19 cellular contexts compared by ENCODE assay signal in genomic region chr10:89256338-89256737, GRCh38. TPM values are rescaled to one million over a fixed set of nuclear protein-coding genes. Genes with fewer than 3 reads are reported as not detected.
"Had no signal": no experiment of that assay in that cellular context is flagged by ENCODE, and none has a peak within 500 bp of the region (broad histone marks: within the 10 kb centered on the region; RNA-seq: fewer than 3 reads in every experiment).

No MANE protein-coding gene starts in this region.

- H3K4me1 Mint-ChIP-seq: stimulated activated memory B cell treated with anti-CD40 and anti-IgM and Interleukin-4, amounts not matched to agents 10 μg/mL and 1 μg/mL and 100 μg/mL, for 72 hours had no signal

- ATAC-seq: activated CD4-positive, alpha-beta T cell treated with anti-CD3 and anti-CD28 coated beads for 36 hours; left cardiac atrium; naive thymus-derived CD4-positive, alpha-beta T cell; psoas muscle; right lobe of liver; stimulated activated memory B cell treated with anti-CD40 and anti-IgM and Interleukin-4, amounts not matched to agents 10 μg/mL and 1 μg/mL and 100 μg/mL, for 72 hours; WTC11 had no signal

- DNase-seq: activated CD4-positive, alpha-beta T cell treated with anti-CD3 and anti-CD28 coated beads for 36 hours; activated CD4-positive, alpha-beta T cell treated with anti-CD3 and anti-CD28 coated beads, Interleukin-2, amount 50 U/mL, for 48 hours; activated naive CD8-positive, alpha-beta T cell treated with anti-CD3 and anti-CD28 coated beads for 36 hours; amniotic stem cell; foreskin fibroblast; left cardiac atrium; mesendoderm; naive thymus-derived CD4-positive, alpha-beta T cell; psoas muscle; right lobe of liver; stimulated activated CD4-positive, alpha-beta T cell treated with anti-CD3 and anti-CD28 coated beads, Interleukin-4, amount 100 ng/mL, for 24 hours had no signal

- H3K27me3 Mint-ChIP-seq: stimulated activated memory B cell treated with anti-CD40 and anti-IgM and Interleukin-4, amounts not matched to agents 10 μg/mL and 1 μg/mL and 100 μg/mL, for 72 hours had no signal

- H3K9me3 ChIP-seq: psoas muscle, right lobe of liver had no signal

- H3K36me3 ChIP-seq: right lobe of liver had no signal

- H3K4me3 ChIP-seq: psoas muscle, right lobe of liver, smooth muscle cell had no signal

- H3K4me3 Mint-ChIP-seq: activated CD4-positive, alpha-beta T cell treated with anti-CD3 and anti-CD28 coated beads for 36 hours; activated naive CD8-positive, alpha-beta T cell treated with anti-CD3 and anti-CD28 coated beads for 36 hours; activated T-helper 1 cell treated with anti-CD3 and anti-CD28 coated beads, Interleukin-12 subunit alpha, Interleukin-12 subunit beta, Interleukin-2, Interleukin-4 antibody, amounts not matched to agents 30 ng/mL and 10 ng/mL and 1 ng/mL, durations not matched to agents 14 hours and 24 hours and 36 hours; naive thymus-derived CD4-positive, alpha-beta T cell; stimulated activated memory B cell treated with anti-CD40 and anti-IgM and Interleukin-4, amounts not matched to agents 10 μg/mL and 1 μg/mL and 100 μg/mL, for 72 hours; T-helper 2 cell treated with Interferon-gamma antibody and Interleukin-4, amounts not matched to agents 5 μg/mL and 100 μg/mL, for 36 hours; WTC11 had no signal

- H3K27ac ChIP-seq: psoas muscle, right lobe of liver had no signal

- H3K27me3 ChIP-seq: right lobe of liver had no signal

- H3K27ac Mint-ChIP-seq: activated CD4-positive, alpha-beta T cell treated with anti-CD3 and anti-CD28 coated beads for 36 hours; activated naive CD8-positive, alpha-beta T cell treated with anti-CD3 and anti-CD28 coated beads for 36 hours; activated T-helper 1 cell treated with anti-CD3 and anti-CD28 coated beads, Interleukin-12 subunit alpha, Interleukin-12 subunit beta, Interleukin-2, Interleukin-4 antibody, amounts not matched to agents 30 ng/mL and 10 ng/mL and 1 ng/mL, durations not matched to agents 14 hours and 24 hours and 36 hours; stimulated activated memory B cell treated with anti-CD40 and anti-IgM and Interleukin-4, amounts not matched to agents 10 μg/mL and 1 μg/mL and 100 μg/mL, for 72 hours; T-helper 2 cell treated with Interferon-gamma antibody and Interleukin-4, amounts not matched to agents 5 μg/mL and 100 μg/mL, for 36 hours; WTC11 had no signal

RNA-seq across cellular contexts. Expression of gene CH25H, which starts 49.2 kb away (rescaled TPM):
- total RNA-seq: activated CD4-positive, alpha-beta T cell treated with anti-CD3 and anti-CD28 coated beads for 36 hours; activated T-helper 1 cell treated with anti-CD3 and anti-CD28 coated beads, Interleukin-12 subunit alpha, Interleukin-12 subunit beta, Interleukin-2, Interleukin-4 antibody, amounts not matched to agents 30 ng/mL and 10 ng/mL and 1 ng/mL, durations not matched to agents 14 hours and 24 hours and 36 hours; chondrocyte; glomerular endothelial cell; osteocyte; smooth muscle cell; WTC11 had no signal
- polyA plus RNA-seq: smooth muscle cell had no signal
